ENCODE assay signal across 18 cellular contexts in the genomic region with DNA sequence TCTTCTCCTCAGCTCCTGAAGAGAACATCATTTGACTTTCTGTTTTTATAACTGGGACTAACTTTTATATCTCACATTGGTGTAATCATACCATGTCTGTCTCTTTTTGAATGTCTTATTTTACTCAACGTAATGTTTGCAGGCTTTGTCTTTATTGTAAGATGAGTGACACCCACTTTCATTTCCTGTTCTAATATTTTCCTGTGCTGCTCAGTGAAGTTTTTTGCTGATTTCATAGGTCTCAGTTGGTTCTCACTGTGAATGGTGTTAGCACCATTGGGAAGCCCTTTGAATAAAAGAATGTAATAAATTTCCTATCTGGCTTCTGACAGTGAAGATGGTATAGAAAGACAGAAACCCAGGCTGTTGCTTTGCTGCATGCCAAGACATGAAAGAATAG.
DNase-seq lines count a peak whose midpoint lies in the region; ATAC-seq, FAIRE-seq and TF ChIP-seq lines count a peak whose summit lies in the region.
"Had no signal": no experiment of that assay in that cellular context is flagged by ENCODE, and none has a peak within 500 bp of the region (broad histone marks: within the 10 kb centered on the region; RNA-seq: fewer than 3 reads in every experiment).

No MANE protein-coding gene starts in this region.

- H3K4me1 ChIP-seq in neural progenitor cell = peaks cover 15% of the 10 kb centered on the region
- H3K4me1 ChIP-seq: adrenal gland, colonic mucosa, parathyroid adenoma had no signal

- no peaks in the 10 kb centered on the region for H3K79me2 ChIP-seq in neural progenitor cell (ENCODE audit: low read depth)
- H3K79me2 ChIP-seq: parathyroid adenoma had no signal

- H3K27me3 ChIP-seq in neural progenitor cell = no peaks in the 10 kb centered on the region
- H3K27me3 ChIP-seq: adrenal gland, colonic mucosa, MG63, transverse colon had no signal

- H3K9me3 Mint-ChIP-seq in activated CD4-positive, alpha-beta T cell treated with anti-CD3 and anti-CD28 coated beads, Interleukin-2, amount 10 ng/mL, durations not matched to agents 24 days and 14 days = no peaks in the 10 kb centered on the region
- no peaks in the 10 kb centered on the region for H3K9me3 Mint-ChIP-seq in activated T-helper 2 cell treated with anti-CD3 and anti-CD28 coated beads, Interferon-gamma antibody, Interleukin-2, Interleukin-4, amounts not matched to agents 10 μg/mL and 5 μg/mL and 100 μg/mL, durations not matched to agents 14 hours and 24 hours and 36 hours
- no peaks in the 10 kb centered on the region for H3K9me3 Mint-ChIP-seq in neural progenitor cell

- no peaks in the 10 kb centered on the region for H3K36me3 ChIP-seq in neural progenitor cell
- H3K36me3 ChIP-seq: colonic mucosa had no signal

- no peaks in the 10 kb centered on the region for H3K9me3 ChIP-seq in neural progenitor cell (ENCODE audit: low read depth)
- H3K9me3 ChIP-seq: adrenal gland, colonic mucosa, MG63, transverse colon had no signal

- H3K36me3 Mint-ChIP-seq in activated CD4-positive, alpha-beta T cell treated with anti-CD3 and anti-CD28 coated beads, Interleukin-2, amount 10 ng/mL, durations not matched to agents 24 days and 14 days (ENCODE audit: low read depth) = peaks cover 27% of the 10 kb centered on the region
- peaks cover 18% of the 10 kb centered on the region for H3K36me3 Mint-ChIP-seq in activated T-helper 2 cell treated with anti-CD3 and anti-CD28 coated beads, Interferon-gamma antibody, Interleukin-2, Interleukin-4, amounts not matched to agents 10 μg/mL and 5 μg/mL and 100 μg/mL, durations not matched to agents 14 hours and 24 hours and 36 hours (ENCODE audit: low read depth)
- H3K36me3 Mint-ChIP-seq in neural progenitor cell = no peaks in the 10 kb centered on the region

- peaks cover 3% of the 10 kb centered on the region for H3K27me3 Mint-ChIP-seq in activated CD4-positive, alpha-beta T cell treated with anti-CD3 and anti-CD28 coated beads, Interleukin-2, amount 10 ng/mL, durations not matched to agents 24 days and 14 days
- H3K27me3 Mint-ChIP-seq in activated T-helper 2 cell treated with anti-CD3 and anti-CD28 coated beads, Interferon-gamma antibody, Interleukin-2, Interleukin-4, amounts not matched to agents 10 μg/mL and 5 μg/mL and 100 μg/mL, durations not matched to agents 14 hours and 24 hours and 36 hours (ENCODE audit: low read depth) = peaks cover 5% of the 10 kb centered on the region
- no peaks in the 10 kb centered on the region for H3K27me3 Mint-ChIP-seq in neural progenitor cell (ENCODE audit: insufficient read depth, low read depth)

- DNase-seq in activated CD4-positive, alpha-beta T cell treated with anti-CD3 and anti-CD28 coated beads, Interleukin-2, amount 10 ng/mL, durations not matched to agents 24 days and 14 days = no peak
- no peak for DNase-seq in activated CD4-positive, alpha-beta T cell treated with anti-CD3 and anti-CD28 coated beads for 48 hours
- no peak for DNase-seq in activated T-helper 2 cell treated with anti-CD3 and anti-CD28 coated beads, Interferon-gamma antibody, Interleukin-2, Interleukin-4, amounts not matched to agents 10 μg/mL and 5 μg/mL and 100 μg/mL, durations not matched to agents 14 hours and 24 hours and 36 hours (ENCODE audit: low spot score)
- no peak for DNase-seq in neural progenitor cell (ENCODE audit: low spot score)
- DNase-seq in retina = no peak
- DNase-seq in SHP77 (lab: John Stamatoyannopoulos, UW) = no peak
- DNase-seq in frontal cortex (ENCODE audit: low spot score in 2 of 2) = no peak
- DNase-seq: activated CD4-positive, alpha-beta T cell treated with anti-CD3 and anti-CD28 coated beads for 4 hours; adrenal gland; colonic mucosa; GM23248; mesenchymal stem cell; MG63; stimulated activated CD4-positive, alpha-beta T cell treated with anti-CD3 and anti-CD28 coated beads, Interleukin-12 subunit alpha, Interleukin-12 subunit beta, amount 100 ng/mL, for 4 hours; transverse colon had no signal

- intact Hi-C loops in activated CD4-positive, alpha-beta T cell treated with anti-CD3 and anti-CD28 coated beads, Interleukin-2, amount 10 ng/mL, durations not matched to agents 24 days and 14 days (cut with micrococcal nuclease) = loop anchor here (5.0 kb wide), 1 partner anchor 173 kb away; no protein-coding TSS in a partner anchor
- intact Hi-C loops in activated T-helper 2 cell treated with anti-CD3 and anti-CD28 coated beads, Interferon-gamma antibody, Interleukin-2, Interleukin-4, amounts not matched to agents 10 μg/mL and 5 μg/mL and 100 μg/mL, durations not matched to agents 14 hours and 24 hours and 36 hours (cut with micrococcal nuclease) = loop anchor here (5.0 kb wide), 1 partner anchor 858 kb away; no protein-coding TSS in a partner anchor

- no peaks in the 10 kb centered on the region for H4K20me1 ChIP-seq in neural progenitor cell (ENCODE audit: low read depth)

- no peak overlapping the region for H3K27ac ChIP-seq in neural progenitor cell
- H3K27ac ChIP-seq: adrenal gland, colonic mucosa, GM23248, parathyroid adenoma, transverse colon had no signal

- peak overlapping the region; percentile 18 for H3K27ac Mint-ChIP-seq in activated CD4-positive, alpha-beta T cell treated with anti-CD3 and anti-CD28 coated beads, Interleukin-2, amount 10 ng/mL, durations not matched to agents 24 days and 14 days
- H3K27ac Mint-ChIP-seq in activated T-helper 2 cell treated with anti-CD3 and anti-CD28 coated beads, Interferon-gamma antibody, Interleukin-2, Interleukin-4, amounts not matched to agents 10 μg/mL and 5 μg/mL and 100 μg/mL, durations not matched to agents 14 hours and 24 hours and 36 hours = peak overlapping the region; percentile 22
- no peak overlapping the region for H3K27ac Mint-ChIP-seq in neural progenitor cell

- no peak overlapping the region for H3K9ac ChIP-seq in neural progenitor cell
- H3K9ac ChIP-seq: GM23248, parathyroid adenoma had no signal

- H3F3A ChIP-seq in neural progenitor cell (ENCODE audit: low read depth) = peaks cover 14% of the 10 kb centered on the region

- no peak for FAIRE-seq in frontal cortex (lab: Jason Lieb, UNC)
- FAIRE-seq: A204.1 had no signal

- no peak overlapping the region for H3K4me3 Mint-ChIP-seq in activated CD4-positive, alpha-beta T cell treated with anti-CD3 and anti-CD28 coated beads, Interleukin-2, amount 10 ng/mL, durations not matched to agents 24 days and 14 days
- H3K4me3 Mint-ChIP-seq in activated T-helper 2 cell treated with anti-CD3 and anti-CD28 coated beads, Interferon-gamma antibody, Interleukin-2, Interleukin-4, amounts not matched to agents 10 μg/mL and 5 μg/mL and 100 μg/mL, durations not matched to agents 14 hours and 24 hours and 36 hours (ENCODE audit: low read depth) = no peak overlapping the region
- no peak overlapping the region for H3K4me3 Mint-ChIP-seq in neural progenitor cell

- H3K4me2 ChIP-seq in neural progenitor cell = peak overlapping the region; percentile 21

- no peak overlapping the region for H2AFZ ChIP-seq in neural progenitor cell (replicated peaks)
- H2AFZ ChIP-seq: GM23248, parathyroid adenoma had no signal

- peaks cover 36% of the 10 kb centered on the region for H3K4me1 Mint-ChIP-seq in activated CD4-positive, alpha-beta T cell treated with anti-CD3 and anti-CD28 coated beads, Interleukin-2, amount 10 ng/mL, durations not matched to agents 24 days and 14 days
- peaks cover 27% of the 10 kb centered on the region for H3K4me1 Mint-ChIP-seq in activated T-helper 2 cell treated with anti-CD3 and anti-CD28 coated beads, Interferon-gamma antibody, Interleukin-2, Interleukin-4, amounts not matched to agents 10 μg/mL and 5 μg/mL and 100 μg/mL, durations not matched to agents 14 hours and 24 hours and 36 hours (ENCODE audit: low read depth)
- H3K4me1 Mint-ChIP-seq in neural progenitor cell = peaks cover 20% of the 10 kb centered on the region

- H3K4me3 ChIP-seq in neural progenitor cell = no peak overlapping the region
- H3K4me3 ChIP-seq: adrenal gland, colonic mucosa, GM23248, MG63, transverse colon had no signal

- ATAC-seq in GM21786 (IDR thresholded peaks at IDR 0.05; ENCODE audit: unreplicated experiment) = peak; percentile 39

- no peak for TF ChIP-seq CTCF in neural progenitor cell (IDR thresholded peaks at IDR 0.05)
